Comparison of ENCODE assay signal across 1 cellular context in the genomic region with DNA sequence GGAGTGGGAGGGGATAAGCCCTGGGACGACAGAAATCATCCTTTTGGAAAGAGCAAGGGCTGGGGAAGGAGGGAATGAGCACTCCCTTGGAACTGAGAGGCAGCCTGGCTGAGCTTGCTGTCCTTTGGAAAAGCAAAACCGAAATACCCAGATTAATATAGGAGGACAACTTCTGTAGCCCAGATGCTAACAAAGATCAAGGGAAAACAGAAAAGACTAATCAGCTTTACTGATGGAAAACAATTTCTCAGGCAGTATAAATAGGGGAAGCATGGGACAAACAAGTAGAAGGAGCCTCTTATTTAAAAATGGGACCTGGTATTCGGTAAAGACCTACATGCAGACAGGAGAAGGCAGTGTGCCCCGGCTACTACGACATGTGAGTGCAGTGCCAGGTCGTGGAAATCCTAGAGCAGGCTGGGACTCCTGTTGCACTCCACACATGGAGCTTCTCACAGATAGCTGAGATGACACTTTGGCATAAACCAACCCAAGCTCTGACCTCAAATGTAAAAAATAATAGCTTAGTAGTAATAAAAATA.
TF ChIP-seq lines count a peak whose summit lies in the region.

No MANE protein-coding gene starts in this region.

TF ChIP-seq in K562, 482 proteins besides CTCF, POLR2A, EP300 and RAD21:
- TF ChIP-seq, protein P1, sequence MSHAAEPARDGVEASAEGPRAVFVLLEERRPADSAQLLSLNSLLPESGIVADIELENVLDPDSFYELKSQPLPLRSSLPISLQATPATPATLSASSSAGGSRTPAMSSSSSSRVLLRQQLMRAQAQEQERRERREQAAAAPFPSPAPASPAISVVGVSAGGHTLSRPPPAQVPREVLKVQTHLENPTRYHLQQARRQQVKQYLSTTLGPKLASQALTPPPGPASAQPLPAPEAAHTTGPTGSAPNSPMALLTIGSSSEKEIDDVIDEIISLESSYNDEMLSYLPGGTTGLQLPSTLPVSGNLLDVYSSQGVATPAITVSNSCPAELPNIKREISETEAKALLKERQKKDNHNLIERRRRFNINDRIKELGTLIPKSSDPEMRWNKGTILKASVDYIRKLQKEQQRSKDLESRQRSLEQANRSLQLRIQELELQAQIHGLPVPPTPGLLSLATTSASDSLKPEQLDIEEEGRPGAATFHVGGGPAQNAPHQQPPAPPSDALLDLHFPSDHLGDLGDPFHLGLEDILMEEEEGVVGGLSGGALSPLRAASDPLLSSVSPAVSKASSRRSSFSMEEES (CRISPR knock-in tag; IDR thresholded peaks at IDR 0.05): no peak
- TF ChIP-seq, protein P2, sequence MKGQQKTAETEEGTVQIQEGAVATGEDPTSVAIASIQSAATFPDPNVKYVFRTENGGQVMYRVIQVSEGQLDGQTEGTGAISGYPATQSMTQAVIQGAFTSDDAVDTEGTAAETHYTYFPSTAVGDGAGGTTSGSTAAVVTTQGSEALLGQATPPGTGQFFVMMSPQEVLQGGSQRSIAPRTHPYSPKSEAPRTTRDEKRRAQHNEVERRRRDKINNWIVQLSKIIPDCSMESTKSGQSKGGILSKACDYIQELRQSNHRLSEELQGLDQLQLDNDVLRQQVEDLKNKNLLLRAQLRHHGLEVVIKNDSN (CRISPR knock-in tag; IDR thresholded peaks at IDR 0.05): no peak
